ENCODE assay signal across 1 cellular context in genomic region chr2:232276739-232277313, GRCh38.
TF ChIP-seq lines count a peak whose summit lies in the region.

No MANE protein-coding gene starts in this region.

TF ChIP-seq in WTC11, 78 proteins besides CTCF, POLR2A, EP300 and RAD21 (continued from another document):
- TF ChIP-seq GTF2I (CRISPR knock-in tag; conservative IDR thresholded peaks at IDR 0.05) (no peak), FOXJ3 (CRISPR knock-in tag; IDR thresholded peaks at IDR 0.05; ENCODE audit: borderline replicate concordance) (no peak)
TF ChIP-seq in WTC11: peak in this region for 0.
